In genomic region chr10:98463976-98464754, GRCh38 we compare ENCODE assay signal across 17 cellular contexts. TPM values are rescaled to one million over a fixed set of nuclear protein-coding genes. Genes with fewer than 3 reads are reported as not detected.
DNase-seq lines count a peak whose midpoint lies in the region; ATAC-seq, FAIRE-seq and TF ChIP-seq lines count a peak whose summit lies in the region.
"Had no signal": no experiment of that assay in that cellular context is flagged by ENCODE, and none has a peak within 500 bp of the region (broad histone marks: within the 10 kb centered on the region; RNA-seq: fewer than 3 reads in every experiment).

No MANE protein-coding gene starts in this region.

- BruUV-seq in PC-9 (replicated peaks; lab: Mats Ljungman, UMichigan): no TSS peak

- peaks cover 0 to 5% (median 0%) of the 10 kb centered on the region in 4 donors for H3K36me3 ChIP-seq in esophagus muscularis mucosa
- H3K36me3 ChIP-seq in PC-9 (ENCODE audit: low read depth): no peaks in the 10 kb centered on the region
- no peaks in the 10 kb centered on the region for H3K36me3 ChIP-seq in colonic mucosa

- no peak for TF ChIP-seq RAD21 in A549 (conservative IDR thresholded peaks at IDR 0.05 in 1 of 2, IDR thresholded peaks at IDR 0.05 in 1 of 2)

- H3K9me3 ChIP-seq in A549 (no peaks in the 10 kb centered on the region), esophagus muscularis mucosa (no peaks in the 10 kb centered on the region), PC-9 (ENCODE audit: insufficient read depth, low read depth) (no peaks in the 10 kb centered on the region), colonic mucosa (no peaks in the 10 kb centered on the region)
- H3K9me3 ChIP-seq: SK-N-SH had no signal

- H3K4me3 ChIP-seq in A549: no peak overlapping the region
- H3K4me3 ChIP-seq in esophagus muscularis mucosa: no peak overlapping the region
- no peak overlapping the region for H3K4me3 ChIP-seq in PC-9
- H3K4me3 ChIP-seq in colonic mucosa: no peak overlapping the region

- H3K27me3 ChIP-seq in esophagus muscularis mucosa (no peaks in the 10 kb centered on the region), PC-9 (ENCODE audit: insufficient read depth, low read depth) (no peaks in the 10 kb centered on the region), colonic mucosa (no peaks in the 10 kb centered on the region)

- TF ChIP-seq POLR2A in A549 (IDR thresholded peaks at IDR 0.05; ENCODE audit: low read length) (no peak), esophagus muscularis mucosa (IDR thresholded peaks at IDR 0.05; ENCODE audit: low read depth) (no peak)

- ATAC-seq in A549: no peak

- no peak for FAIRE-seq in A549 (lab: Jason Lieb, UNC)
- FAIRE-seq: H1 had no signal

- TF ChIP-seq CTCF in A549 (IDR thresholded peaks at IDR 0.05) (no peak), esophagus muscularis mucosa (IDR thresholded peaks at IDR 0.05) (no peak), PC-9 (conservative IDR thresholded peaks at IDR 0.05) (no peak), colonic mucosa (IDR thresholded peaks at IDR 0.05) (no peak)

- H3F3A ChIP-seq in PC-9 (ENCODE audit: insufficient read depth, low read depth): no peaks in the 10 kb centered on the region

- no peaks in the 10 kb centered on the region for H4K20me1 ChIP-seq in PC-9 (ENCODE audit: insufficient read depth)

- no peaks in the 10 kb centered on the region for H3K79me2 ChIP-seq in PC-9 (ENCODE audit: low read depth)

- peaks cover 15% of the 10 kb centered on the region for H3K4me1 ChIP-seq in A549
- H3K4me1 ChIP-seq in esophagus muscularis mucosa: peaks cover 17 to 26% (median 23%) of the 10 kb centered on the region in 4 donors
- H3K4me1 ChIP-seq in PC-9 (replicated peaks; ENCODE audit: insufficient read depth): peaks cover 12% of the 10 kb centered on the region
- H3K4me1 ChIP-seq in colonic mucosa: no peaks in the 10 kb centered on the region

- POLR2A ChIA-PET in A549 (lab: Yijun Ruan, JAX): no interaction called here
- POLR2A ChIA-PET in PC-9 (lab: Charles Lee; ENCODE audit: unreplicated experiment): no interaction called here

- no peak overlapping the region for H3K9ac ChIP-seq in colonic mucosa (ENCODE audit: low read depth in 2 of 2, low read length in 2 of 2)
- H3K9ac ChIP-seq: SK-N-SH had no signal

- no peak overlapping the region for H3K27ac ChIP-seq in A549
- no peak overlapping the region for H3K27ac ChIP-seq in esophagus muscularis mucosa (replicated peaks in 1 of 4)
- H3K27ac ChIP-seq in PC-9: no peak overlapping the region
- H3K27ac ChIP-seq in colonic mucosa: no peak overlapping the region

- WGBS in A549 (ENCODE audit: missing lambda C conversion rate): 52% methylated on average over 8 of the region's 8 CpGs
- WGBS in esophagus muscularis mucosa: 75% methylated on average over 8 of the region's 8 CpGs

- no peak overlapping the region for H3K4me2 ChIP-seq in A549
- H3K4me2 ChIP-seq in PC-9: no peak overlapping the region
- H3K4me2 ChIP-seq: SK-N-SH had no signal

- DNase-seq in A549 (ENCODE audit: low read depth in 1 of 2, low spot score in 1 of 2): peak in 1 of 2 experiments; percentile 14
- peak; percentile 30 for DNase-seq in CD1c-positive myeloid dendritic cell (ENCODE audit: extremely low spot score)
- DNase-seq in NCI-H146 treated with DMSO at 0.1 percent for 48 hours (lab: John Stamatoyannopoulos, UW; ENCODE audit: unreplicated experiment): peak; percentile 3
- peak; percentile 66 for DNase-seq in esophagus muscularis mucosa (ENCODE audit: extremely low spot score)
- no peak for DNase-seq in glomerular visceral epithelial cell (ENCODE audit: extremely low spot score)
- no peak for DNase-seq in PC-9
- no peak for DNase-seq in colonic mucosa
- no peak for DNase-seq in NCI-H446 (lab: John Stamatoyannopoulos, UW)
- DNase-seq: EL; HFFc6; Karpas-422; NCI-H1694; NCI-H2107; NCI-H345; NK-92 treated with Interleukin-12 subunit alpha and Interleukin-12 subunit beta, amount 100 ng/mL, for 24 hours; SK-N-SH had no signal

- CTCF ChIA-PET in A549 (lab: Yijun Ruan, JAX): interaction anchor here (0.8 to 1.7 kb wide), 5 partner anchors 29 to 928 kb away, joined by 3 to 4 read pairs (median 3); no protein-coding TSS in a partner anchor
- CTCF ChIA-PET in PC-9 (lab: Charles Lee): no interaction called here

- intact Hi-C loops in esophagus muscularis mucosa (cut with DNase I) (loop anchor here (10.0 kb wide), 1 partner anchor 911 kb away; no protein-coding TSS in a partner anchor), PC-9 (cut with micrococcal nuclease; ENCODE audit: unreplicated experiment) (loop anchor here (10.0 kb wide), 1 partner anchor 549 kb away; no protein-coding TSS in a partner anchor), colonic mucosa (cut with DNase I) (loop anchor here (10.0 kb wide), 1 partner anchor 111 kb away; no protein-coding TSS in a partner anchor)

- H2AFZ ChIP-seq in PC-9: no peak overlapping the region

- no peaks in the 10 kb centered on the region for H3K9me2 ChIP-seq in PC-9 (ENCODE audit: insufficient read depth)
- H3K9me2 ChIP-seq: SK-N-SH had no signal

- TF ChIP-seq EP300 in A549 (IDR thresholded peaks at IDR 0.05) (no peak), esophagus muscularis mucosa (IDR thresholded peaks at IDR 0.05) (no peak)

TF ChIP-seq in A549, 52 proteins besides CTCF, POLR2A, EP300 and RAD21:
- TF ChIP-seq ELK1 (IDR thresholded peaks at IDR 0.05; ENCODE audit: low read depth, low read length) (no peak), ZC3H11A (IDR thresholded peaks at IDR 0.05) (no peak), MAFK (IDR thresholded peaks at IDR 0.05; ENCODE audit: partially characterized antibody) (peak; percentile 61), TFCP2L1 (CRISPR knock-in tag; IDR thresholded peaks at IDR 0.05) (no peak), ESRRA (IDR thresholded peaks at IDR 0.05; ENCODE audit: borderline replicate concordance, low read length) (no peak), NFE2L2 (conservative IDR thresholded peaks at IDR 0.05; ENCODE audit: low read length) (peak; percentile 45; the same call in 1 of the 2 replicates), E2F6 (IDR thresholded peaks at IDR 0.05; ENCODE audit: borderline replicate concordance, low read depth) (no peak)

RNA-seq across cellular contexts. Expression of gene HPS1, which starts 17.4 kb away (rescaled TPM):
- polyA plus RNA-seq in A549 (2011; rRNA removed): 28.2 and 28.9 TPM in 2 replicates
- 37.1 and 41.9 TPM in 2 replicates for polyA plus RNA-seq in A549 (2012; cell fraction: cytosol; rRNA removed)
- 66.5 and 76.8 TPM in 2 replicates for polyA plus RNA-seq in A549 (2012; cell fraction: nucleus; rRNA removed)
- polyA plus RNA-seq in A549 (2017; fragmentation: RNase III; extraction: RNeasy Plus Mini Kit Qiagen cat#74134 plus additional on column Dnase treatment): 22.3 to 25.1 TPM (median 23.5 TPM) in 3 replicates
- 35.4 and 36.1 TPM in 2 replicates for polyA minus RNA-seq in A549 (2011; rRNA and poly(A)+ RNA removed)
- total RNA-seq in esophagus muscularis mucosa: 10 to 100 TPM; 49.7 to 76.1 (median 63.7) TPM
- 43.2 and 47.0 TPM in 2 replicates for total RNA-seq in PC-9 (2021)
- total RNA-seq in colonic mucosa: 10 to 100 TPM; 69.5 to 72.2 TPM

RNA-seq across cellular contexts. Expression of gene PYROXD2, which starts 49.2 kb away (rescaled TPM):
- polyA plus RNA-seq in A549 (2011; rRNA removed): 4.6 and 7.7 TPM in 2 replicates
- polyA plus RNA-seq in A549 (2012; cell fraction: cytosol; rRNA removed): 6.3 TPM in 2 replicates
- polyA plus RNA-seq in A549 (2012; cell fraction: nucleus; rRNA removed): 18.8 and 27.3 TPM in 2 replicates
- polyA plus RNA-seq in A549 (2017; fragmentation: RNase III; extraction: RNeasy Plus Mini Kit Qiagen cat#74134 plus additional on column Dnase treatment): 6.3 to 8.0 TPM (median 7.2 TPM) in 3 replicates
- 6.2 and 7.0 TPM in 2 replicates for polyA minus RNA-seq in A549 (2011; rRNA and poly(A)+ RNA removed)
- total RNA-seq in esophagus muscularis mucosa: 10 to 100 TPM in 1 of 4 donors, 1 to 10 TPM in 3; 5.8 to 10.2 (median 6.6) TPM
- total RNA-seq in PC-9 (2021): 28.0 and 28.2 TPM in 2 replicates
- total RNA-seq in colonic mucosa: 1 to 10 TPM; 5.9 to 9.4 TPM

Comparison
In these comparisons a context has a peak if more than half of its experiments do, and no peak if none do; other contexts are left out.
1. DNase-seq: peak in CD1c-positive myeloid dendritic cell (single experiment), NCI-H146 treated with DMSO at 0.1 percent for 48 hours (single experiment) and esophagus muscularis mucosa (single experiment); none in glomerular visceral epithelial cell (single experiment), PC-9 (0 of 2), colonic mucosa (single experiment) and NCI-H446 (0 of 2).